Comparison of ENCODE assay signal across 8 cellular contexts in the genomic region with DNA sequence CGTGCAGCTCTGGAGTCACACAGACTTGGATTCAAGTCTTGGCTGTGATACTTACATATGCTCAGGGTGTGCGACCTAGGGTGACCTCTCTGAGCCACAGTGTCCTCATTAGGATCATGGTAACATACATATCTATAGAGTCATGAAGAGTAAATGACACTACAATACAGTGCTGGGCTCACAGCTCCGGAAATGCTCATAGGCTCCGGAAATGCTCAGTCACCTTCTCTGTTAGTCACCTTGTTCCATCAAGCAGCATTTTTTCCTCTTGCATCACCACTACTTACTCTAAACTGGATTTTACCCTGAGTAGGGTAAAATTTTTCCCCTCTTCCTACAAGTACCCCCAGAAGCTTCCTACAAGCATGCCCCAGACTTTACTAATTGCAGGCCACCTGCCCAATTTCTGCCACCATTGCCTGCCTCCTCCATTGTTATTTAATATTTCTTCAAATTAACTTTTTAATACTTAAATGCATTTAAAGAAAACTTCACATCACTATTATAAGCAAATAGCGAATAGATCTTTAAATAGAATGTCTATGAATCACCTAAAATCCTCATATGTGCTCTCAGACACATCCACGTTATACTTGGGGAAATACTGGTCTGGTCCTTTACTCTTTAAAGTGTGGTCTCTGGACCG.
DNase-seq lines count a peak whose midpoint lies in the region; ATAC-seq, FAIRE-seq and TF ChIP-seq lines count a peak whose summit lies in the region.

No MANE protein-coding gene starts in this region.

- peak overlapping the region in 1 of 2 donors; percentile 58 for H3K27ac Mint-ChIP-seq in T-cell

- H3K4me1 Mint-ChIP-seq in T-cell, result peaks cover 6 to 17% (median 12%) of the 10 kb centered on the region in 3 donors

- peak; percentile 81 for FAIRE-seq in bronchial epithelial cell (lab: Jason Lieb, UNC)

- POLR2A ChIA-PET in T-cell (lab: Charles Lee), result interaction anchor here in 1 of 2 donors (0.5 to 0.6 kb wide), 2 partner anchors 8 to 627 kb away, joined by 3 to 4 read pairs; no protein-coding TSS in a partner anchor

- H3K9me3 Mint-ChIP-seq in T-cell, result no peaks in the 10 kb centered on the region

- TF ChIP-seq CTCF in bronchial epithelial cell (IDR thresholded peaks at IDR 0.05; ENCODE audit: insufficient read depth, low read length, severe bottlenecking), result no peak

- CTCF ChIA-PET in T-cell (lab: Charles Lee), result interaction anchor here in 1 of 2 donors (0.6 kb wide), 1 partner anchor 143 kb away, joined by 3 read pairs; no protein-coding TSS in a partner anchor

- H3K27me3 Mint-ChIP-seq in T-cell, result no peaks in the 10 kb centered on the region

- H3K27me3 ChIP-seq in bronchial epithelial cell (ENCODE audit: control insufficient read depth, insufficient read depth, low read length), result no peaks in the 10 kb centered on the region

- peak; percentile 95 for DNase-seq in EL
- DNase-seq in T-cell, result peak in 20 of 34 experiments; percentile 1 to 35 (median 6)
- peak; percentile 97 for DNase-seq in bronchial epithelial cell (ENCODE audit: low read depth)
- DNase-seq in stimulated activated CD4-positive, alpha-beta T cell treated with anti-CD3 and anti-CD28 coated beads, Interleukin-15, amount 100 ng/mL, for 1 hour (ENCODE audit: low read depth in 1 of 2, low spot score in 1 of 2), result peak; percentile 3 to 7
- DNase-seq in NCI-H2196 treated with DMSO at 0.1 percent for 48 hours (lab: John Stamatoyannopoulos, UW; ENCODE audit: unreplicated experiment), result no peak
- no peak for DNase-seq in NCI-H1436 (lab: John Stamatoyannopoulos, UW)
- no peak for DNase-seq in GM19240 (ENCODE audit: insufficient read length, low spot score)

- no peak overlapping the region for H3K4me3 Mint-ChIP-seq in T-cell

- H3K4me3 ChIP-seq in bronchial epithelial cell (ENCODE audit: low read depth, low read length), result no peak overlapping the region

- no peaks in the 10 kb centered on the region for H3K36me3 Mint-ChIP-seq in T-cell

- H3K36me3 ChIP-seq in bronchial epithelial cell (ENCODE audit: control insufficient read depth, insufficient read depth, low read length), result no peaks in the 10 kb centered on the region

- peak; percentile 67 to 91 (median 71) for ATAC-seq in T-cell (replicated peaks in 1 of 4)
- no peak for ATAC-seq in HG03175 (IDR thresholded peaks at IDR 0.05; ENCODE audit: unreplicated experiment)

Comparison
In these comparisons a context has a peak if more than half of its experiments do, and no peak if none do; other contexts are left out.
1. DNase-seq: peak in EL (single experiment), T-cell (20 of 34), bronchial epithelial cell (single experiment) and stimulated activated CD4-positive, alpha-beta T cell treated with anti-CD3 and anti-CD28 coated beads, Interleukin-15, amount 100 ng/mL, for 1 hour (2 of 2); none in NCI-H2196 treated with DMSO at 0.1 percent for 48 hours (single experiment), NCI-H1436 (single experiment) and GM19240 (single experiment).